24 cellular contexts compared by ENCODE assay signal in the genomic region with DNA sequence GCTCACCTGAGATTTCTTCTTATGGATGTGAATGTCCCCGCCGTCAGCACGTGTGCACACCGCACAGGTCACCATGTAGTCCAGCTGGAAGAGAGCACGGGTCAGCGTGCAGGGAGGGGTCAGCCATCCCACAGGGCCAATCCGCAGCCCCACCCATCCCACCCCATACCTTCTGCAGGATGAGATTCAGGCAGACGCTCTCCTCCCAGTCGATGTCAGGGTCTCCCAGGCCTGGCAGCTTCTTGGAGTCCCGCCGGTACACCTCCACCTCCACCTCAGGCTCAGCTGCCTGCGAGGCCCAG.
"Had no signal": no experiment of that assay in that cellular context is flagged by ENCODE, and none has a peak within 500 bp of the region (broad histone marks: within the 10 kb centered on the region; RNA-seq: fewer than 3 reads in every experiment).

No MANE protein-coding gene starts in this region.

- H3K4me1 Mint-ChIP-seq: activated B cell treated with CpG ODN at 0.5 μM for 24 hours; activated CD4-positive, alpha-beta memory T cell treated with anti-CD3 and anti-CD28 coated beads, Interleukin-2, amount 10 ng/mL, durations not matched to agents 7 days and 5 days had no signal

- ATAC-seq: T-helper 17 cell had no signal

- H3K27me3 Mint-ChIP-seq: activated B cell treated with CpG ODN at 0.5 μM for 24 hours; activated CD4-positive, alpha-beta memory T cell treated with anti-CD3 and anti-CD28 coated beads, Interleukin-2, amount 10 ng/mL, durations not matched to agents 7 days and 5 days; activated naive CD8-positive, alpha-beta T cell; T-helper 17 cell had no signal

- H3K27ac Mint-ChIP-seq: activated B cell treated with CpG ODN at 0.5 μM for 24 hours; activated CD4-positive, alpha-beta memory T cell treated with anti-CD3 and anti-CD28 coated beads, Interleukin-2, amount 10 ng/mL, durations not matched to agents 7 days and 5 days; activated naive CD4-positive, alpha-beta T cell treated with anti-CD3 and anti-CD28 coated beads for 36 hours; activated naive CD8-positive, alpha-beta T cell; T-helper 17 cell had no signal

- H3K9me3 Mint-ChIP-seq: activated B cell treated with CpG ODN at 0.5 μM for 24 hours; activated CD4-positive, alpha-beta memory T cell treated with anti-CD3 and anti-CD28 coated beads, Interleukin-2, amount 10 ng/mL, durations not matched to agents 7 days and 5 days; activated naive CD4-positive, alpha-beta T cell treated with anti-CD3 and anti-CD28 coated beads for 36 hours had no signal

- DNase-seq: activated B cell treated with CpG ODN at 0.5 μM for 24 hours; activated CD4-positive, alpha-beta memory T cell treated with anti-CD3 and anti-CD28 coated beads, Interleukin-2, amount 10 ng/mL, durations not matched to agents 7 days and 5 days; activated CD4-positive, alpha-beta T cell treated with anti-CD3 and anti-CD28 coated beads for 1 hour; activated CD4-positive, alpha-beta T cell treated with anti-CD3 and anti-CD28 coated beads, Interleukin-2, amount 50 U/mL, for 1 hour; activated CD8-positive, alpha-beta memory T cell treated with anti-CD3 and anti-CD28 coated beads, Interleukin-2, amount 50 U/mL, for 48 hours; activated gamma-delta T cell; activated naive CD4-positive, alpha-beta T cell treated with anti-CD3 and anti-CD28 coated beads for 36 hours; activated T-cell treated with anti-CD3 and anti-CD28 coated beads, Interleukin-2, amount 50 U/mL, for 1 hour; amygdala; KBM-7; NCI-H1092; NCI-H1417; NCI-H1930; NCI-H2171; NCI-H2227 treated with DMSO at 0.1 percent for 48 hours; NCI-H446 treated with DMSO at 0.1 percent for 48 hours; NCI-H526; NCI-H774; NK-92 treated with Interleukin-12 subunit alpha and Interleukin-12 subunit beta, amount 100 ng/mL, for 24 hours; OCI-M1; SHP77 treated with DMSO at 0.1 percent for 48 hours; T-helper 17 cell; T1000 had no signal

- H3K4me3 Mint-ChIP-seq: activated B cell treated with CpG ODN at 0.5 μM for 24 hours; activated CD4-positive, alpha-beta memory T cell treated with anti-CD3 and anti-CD28 coated beads, Interleukin-2, amount 10 ng/mL, durations not matched to agents 7 days and 5 days; activated naive CD4-positive, alpha-beta T cell treated with anti-CD3 and anti-CD28 coated beads for 36 hours; activated naive CD8-positive, alpha-beta T cell; T-helper 17 cell had no signal
